8 cellular contexts compared by ENCODE assay signal in genomic region chr1:52702886-52703787, GRCh38. TPM values are rescaled to one million over a fixed set of nuclear protein-coding genes. Genes with fewer than 3 reads are reported as not detected.
DNase-seq lines count a peak whose midpoint lies in the region; ATAC-seq and TF ChIP-seq lines count a peak whose summit lies in the region.

No MANE protein-coding gene starts in this region.

- H3K36me3 ChIP-seq in effector memory CD4-positive, alpha-beta T cell (ENCODE audit: control insufficient read depth, insufficient read depth, low read length), result no peaks in the 10 kb centered on the region
- no peaks in the 10 kb centered on the region for H3K36me3 ChIP-seq in lung (ENCODE audit: control insufficient read depth in 2 of 2, insufficient read depth in 2 of 2, low read length in 2 of 2)

- H3K27ac ChIP-seq in 22Rv1 (peak overlapping the region; percentile 72), lung (ENCODE audit: low read depth in 1 of 2, low read length in 1 of 2) (peak overlapping the region; percentile 90 to 94)
- H3K27ac ChIP-seq in effector memory CD4-positive, alpha-beta T cell (ENCODE audit: insufficient read depth, low read length, poor library complexity, severe bottlenecking), result peak overlapping the region; percentile 74

- DNase-seq in NCI-H82 (lab: John Stamatoyannopoulos, UW) (peak; percentile 99), lung (ENCODE audit: low spot score) (peak; percentile 93)
- peak; percentile 51 to 68 for DNase-seq in activated CD8-positive, alpha-beta memory T cell treated with anti-CD3 and anti-CD28 coated beads for 4 hours (ENCODE audit: low read depth in 2 of 2)
- peak; percentile 64 to 79 (median 73) for DNase-seq in effector memory CD4-positive, alpha-beta T cell
- DNase-seq in stimulated activated CD4-positive, alpha-beta T cell treated with anti-CD3 and anti-CD28 coated beads, TNF-alpha, amount 100 ng/mL, for 1 hour (ENCODE audit: low read depth in 3 of 3, low spot score in 1 of 3), result peak; percentile 44 to 61 (median 46)

- peaks cover 6% of the 10 kb centered on the region for H3K4me1 ChIP-seq in effector memory CD4-positive, alpha-beta T cell (ENCODE audit: control insufficient read depth, insufficient read depth, low read length, poor library complexity, severe bottlenecking)
- peaks cover 0 to 2% of the 10 kb centered on the region in 2 donors for H3K4me1 ChIP-seq in lung (ENCODE audit: control insufficient read depth in 2 of 2, insufficient read depth in 2 of 2, low read length in 2 of 2)

- peak overlapping the region; percentile 48 for H3K4me3 ChIP-seq in effector memory CD4-positive, alpha-beta T cell (ENCODE audit: insufficient read depth, low read depth, low read length, poor library complexity, severe bottlenecking)
- H3K4me3 ChIP-seq in lung, result peak overlapping the region; percentile 54

- peak; percentile 95 for ATAC-seq in GM18907 (IDR thresholded peaks at IDR 0.05; ENCODE audit: unreplicated experiment)
- ATAC-seq in HG03175 (IDR thresholded peaks at IDR 0.05; ENCODE audit: unreplicated experiment), result peak; percentile 95
- peak; percentile 86 for ATAC-seq in lung (ENCODE audit: insufficient read depth, low FRiP score)

- TF ChIP-seq CTCF in 22Rv1 (IDR thresholded peaks at IDR 0.05) (no peak), lung (IDR thresholded peaks at IDR 0.05; ENCODE audit: control extremely low read depth, extremely low read depth) (no peak)

- H3K27me3 ChIP-seq in effector memory CD4-positive, alpha-beta T cell (replicated peaks; ENCODE audit: control insufficient read depth, insufficient read depth, low read length, poor library complexity, severe bottlenecking), result no peaks in the 10 kb centered on the region
- H3K27me3 ChIP-seq in lung (ENCODE audit: control insufficient read depth, insufficient read depth), result no peaks in the 10 kb centered on the region

- H3K9me3 ChIP-seq in effector memory CD4-positive, alpha-beta T cell (ENCODE audit: control insufficient read depth, low read length), result no peaks in the 10 kb centered on the region
- no peaks in the 10 kb centered on the region for H3K9me3 ChIP-seq in lung (ENCODE audit: control insufficient read depth in 2 of 2, insufficient read depth in 1 of 2, low read length in 1 of 2)

- 5% methylated on average over 35 of the region's 35 CpGs for WGBS in lung, 2 donors

RNA-seq across cellular contexts. Expression of gene COA7, which starts 5.0 kb away (rescaled TPM):
- 10 to 100 TPM in 1 of 2 donors, 1 to 10 TPM in 1; 4.8 to 20.4 TPM for total RNA-seq in lung
- 10 to 100 TPM in 1 of 2 donors, 1 to 10 TPM in 1; 4.9 to 12.1 TPM for polyA plus RNA-seq in lung

RNA-seq across cellular contexts. Expression of gene ZYG11B, which starts 23.1 kb away (rescaled TPM):
- total RNA-seq in lung, result 10 to 100 TPM; 26.8 to 39.0 TPM
- polyA plus RNA-seq in lung, result 1 to 10 TPM; 5.7 to 6.9 TPM

Comparison
In these comparisons a context has a peak if more than half of its experiments do, and no peak if none do; other contexts are left out.
1. Peak in every context shown above with its lines: DNase-seq, ATAC-seq, H3K4me3 ChIP-seq and H3K27ac ChIP-seq.
2. DNase-seq: peak in every context shown above with its lines; median percentile 99 in NCI-H82; 93 in lung; 73 in effector memory CD4-positive, alpha-beta T cell; 60 in activated CD8-positive, alpha-beta memory T cell treated with anti-CD3 and anti-CD28 coated beads for 4 hours; 46 in stimulated activated CD4-positive, alpha-beta T cell treated with anti-CD3 and anti-CD28 coated beads, TNF-alpha, amount 100 ng/mL, for 1 hour.